16 cellular contexts compared by ENCODE assay signal in genomic region chr12:40055227-40055579, GRCh38. TPM values are rescaled to one million over a fixed set of nuclear protein-coding genes. Genes with fewer than 3 reads are reported as not detected.
DNase-seq lines count a peak whose midpoint lies in the region; ATAC-seq, FAIRE-seq and TF ChIP-seq lines count a peak whose summit lies in the region.
"Had no signal": no experiment of that assay in that cellular context is flagged by ENCODE, and none has a peak within 500 bp of the region (broad histone marks: within the 10 kb centered on the region; RNA-seq: fewer than 3 reads in every experiment).

No MANE protein-coding gene starts in this region.

- BruUV-seq in IMR-90 (replicated peaks; lab: Mats Ljungman, UMichigan) = no TSS peak

- CTCF ChIA-PET in IMR-90 (lab: Yijun Ruan, JAX) = interaction anchor here (1.0 kb wide), 1 partner anchor 14 kb away, joined by 3 read pairs; no protein-coding TSS in a partner anchor

- H3K27me3 ChIP-seq in IMR-90 (ENCODE audit: control insufficient read depth, insufficient read depth, low read length) (no peaks in the 10 kb centered on the region), astrocyte (ENCODE audit: insufficient read depth, low read length) (no peaks in the 10 kb centered on the region), hepatocyte (no peaks in the 10 kb centered on the region), skeletal muscle satellite cell (ENCODE audit: control insufficient read depth, insufficient read depth, low read length) (no peaks in the 10 kb centered on the region)
- H3K27me3 ChIP-seq: BLaER1 treated with 17β-estradiol and CSF1 and Interleukin-3, amounts not matched to agents 10 nM and 100 nM; thyroid gland had no signal

- no peak for TF ChIP-seq POLR2A in IMR-90 (IDR thresholded peaks at IDR 0.05; ENCODE audit: low read depth, low read length)

- DNase-seq in IMR-90 = peak; percentile 19
- DNase-seq in astrocyte (ENCODE audit: low read depth) = no peak
- DNase-seq in hepatocyte (ENCODE audit: low spot score) = no peak
- DNase-seq in kidney = no peak
- no peak for DNase-seq in NCI-H2171 treated with DMSO at 0.1 percent for 48 hours (lab: John Stamatoyannopoulos, UW)
- no peak for DNase-seq in SW 1271 (lab: John Stamatoyannopoulos, UW)
- no peak for DNase-seq in stimulated activated CD4-positive, alpha-beta T cell treated with anti-CD3 and anti-CD28 coated beads, Interleukin-2, amount 100 ng/mL, for 24 hours
- DNase-seq: DMS 273 treated with DMSO at 0.1 percent for 48 hours, immature natural killer cell, NCI-H187 treated with DMSO at 0.1 percent for 48 hours, thyroid gland had no signal

- H3K36me3 Mint-ChIP-seq in astrocyte (ENCODE audit: low read depth, unreplicated experiment) = no peaks in the 10 kb centered on the region
- H3K36me3 Mint-ChIP-seq: immature natural killer cell had no signal

- POLR2A ChIA-PET in IMR-90 (lab: Charles Lee; ENCODE audit: unreplicated experiment) = no interaction called here

- H3K27ac Mint-ChIP-seq in astrocyte (ENCODE audit: unreplicated experiment) = no peak overlapping the region
- H3K27ac Mint-ChIP-seq: HFFc6, immature natural killer cell had no signal

- no peak overlapping the region for H3K56ac ChIP-seq in IMR-90 (ENCODE audit: extremely low read depth, insufficient read depth, low read length)

- H3K18ac ChIP-seq in IMR-90 (ENCODE audit: low read depth, low read length) = no peak overlapping the region

- no peaks in the 10 kb centered on the region for H3K9me2 ChIP-seq in hepatocyte (replicated peaks; ENCODE audit: insufficient read depth)

- intact Hi-C loops in IMR-90 (cut with micrococcal nuclease) (no loop called here), kidney (cut with DNase I) (no loop called here)

- no peaks in the 10 kb centered on the region for H4K20me1 ChIP-seq in IMR-90 (ENCODE audit: insufficient read depth, low read length)
- H4K20me1 ChIP-seq in astrocyte (ENCODE audit: insufficient read depth, low read length) = no peaks in the 10 kb centered on the region
- H4K20me1 ChIP-seq in hepatocyte (ENCODE audit: insufficient read depth, poor library complexity, severe bottlenecking) = no peaks in the 10 kb centered on the region
- H4K20me1 ChIP-seq: BLaER1 treated with 17β-estradiol and CSF1 and Interleukin-3, amounts not matched to agents 10 nM and 100 nM had no signal

- H3K79me2 ChIP-seq in astrocyte (ENCODE audit: insufficient read depth, low read length) = no peaks in the 10 kb centered on the region
- H3K79me2 ChIP-seq in hepatocyte = peaks cover 12% of the 10 kb centered on the region

- no peak overlapping the region for H2BK120ac ChIP-seq in IMR-90 (ENCODE audit: low read depth, low read length)

- peaks cover 13% of the 10 kb centered on the region for H3K4me1 Mint-ChIP-seq in astrocyte (ENCODE audit: low read depth, unreplicated experiment)
- H3K4me1 Mint-ChIP-seq: immature natural killer cell had no signal

- no peaks in the 10 kb centered on the region for H3K79me1 ChIP-seq in IMR-90 (ENCODE audit: low read depth in 1 of 2, low read length in 2 of 2)

- no peak overlapping the region for H2AK5ac ChIP-seq in IMR-90 (ENCODE audit: low read depth, low read length)

- H3K27me3 Mint-ChIP-seq in astrocyte (ENCODE audit: low read depth, unreplicated experiment) = no peaks in the 10 kb centered on the region

- no peak overlapping the region for H3K23ac ChIP-seq in IMR-90 (ENCODE audit: low read depth, low read length)

- H4K91ac ChIP-seq in IMR-90 (ENCODE audit: insufficient read depth, low read depth, low read length) = no peak overlapping the region

- no peak overlapping the region for H3K4ac ChIP-seq in IMR-90 (ENCODE audit: low read depth, low read length)

- FAIRE-seq in astrocyte (lab: Jason Lieb, UNC) (no peak), kidney (lab: Jason Lieb, UNC) (no peak)
- FAIRE-seq: endothelial cell of umbilical vein had no signal

- no peak overlapping the region for H2AK9ac ChIP-seq in IMR-90 (replicated peaks; ENCODE audit: low read depth, low read length, poor library complexity)

- no peak overlapping the region for H2BK5ac ChIP-seq in IMR-90 (ENCODE audit: low read depth, low read length, poor library complexity, severe bottlenecking)

- H2BK15ac ChIP-seq in IMR-90 (ENCODE audit: low read depth, low read length) = no peak overlapping the region

- H3K4me3 ChIP-seq in IMR-90 (ENCODE audit: insufficient read depth, low read depth, low read length) (no peak overlapping the region), astrocyte (ENCODE audit: insufficient read depth, low read depth, low read length) (no peak overlapping the region), hepatocyte (no peak overlapping the region), skeletal muscle satellite cell (ENCODE audit: low read length) (no peak overlapping the region), kidney (ENCODE audit: low read length in 2 of 2) (no peak overlapping the region)
- H3K4me3 ChIP-seq: BLaER1 treated with 17β-estradiol and CSF1 and Interleukin-3, amounts not matched to agents 10 nM and 100 nM; thyroid gland had no signal

- H3K9me1 ChIP-seq in IMR-90 (ENCODE audit: insufficient read depth, low read length) = no peaks in the 10 kb centered on the region

- H3K27ac ChIP-seq in IMR-90 (ENCODE audit: insufficient read depth, low read length) = no peak overlapping the region
- no peak overlapping the region for H3K27ac ChIP-seq in astrocyte (ENCODE audit: low read depth, low read length)
- peak overlapping the region; percentile 42 for H3K27ac ChIP-seq in hepatocyte
- H3K27ac ChIP-seq in kidney (ENCODE audit: low read depth in 2 of 2, low read length in 2 of 2) = no peak overlapping the region
- H3K27ac ChIP-seq: BLaER1 treated with 17β-estradiol and CSF1 and Interleukin-3, amounts not matched to agents 10 nM and 100 nM; RWPE1; thyroid gland had no signal

- dilution Hi-C loops in IMR-90 (cut with HindIII; ENCODE audit: low sequenced_read_pairs, unreplicated experiment) = no loop called here

- H3K9ac ChIP-seq in IMR-90 (ENCODE audit: low read depth, low read length) (no peak overlapping the region), astrocyte (ENCODE audit: low read length) (no peak overlapping the region), skeletal muscle satellite cell (ENCODE audit: low read depth, low read length) (no peak overlapping the region), kidney (ENCODE audit: low read length in 2 of 2) (no peak overlapping the region)
- H3K9ac ChIP-seq: BLaER1 treated with 17β-estradiol and CSF1 and Interleukin-3, amounts not matched to agents 10 nM and 100 nM had no signal

- TF ChIP-seq RAD21 in IMR-90 (IDR thresholded peaks at IDR 0.05; ENCODE audit: low read length) = no peak

- in situ Hi-C loops in IMR-90 (cut with MboI; ENCODE audit: low sequenced_read_pairs) = no loop called here

- no peak overlapping the region for H4K8ac ChIP-seq in IMR-90 (ENCODE audit: low read depth in 2 of 2, low read length in 2 of 2)

- H3K4me1 ChIP-seq in IMR-90 (ENCODE audit: control insufficient read depth, insufficient read depth, low read length) = no peaks in the 10 kb centered on the region
- H3K4me1 ChIP-seq in astrocyte (ENCODE audit: insufficient read depth, low read length) = peaks cover 5% of the 10 kb centered on the region
- peaks cover 5% of the 10 kb centered on the region for H3K4me1 ChIP-seq in hepatocyte (ENCODE audit: insufficient read depth)
- peaks cover 11% of the 10 kb centered on the region for H3K4me1 ChIP-seq in skeletal muscle satellite cell (ENCODE audit: control insufficient read depth, insufficient read depth, low read length)
- H3K4me1 ChIP-seq in kidney (ENCODE audit: control insufficient read depth in 1 of 2, insufficient read depth in 1 of 2, low read depth in 1 of 2, low read length in 2 of 2) = no peaks in the 10 kb centered on the region
- H3K4me1 ChIP-seq: BLaER1 treated with 17β-estradiol and CSF1 and Interleukin-3, amounts not matched to agents 10 nM and 100 nM; thyroid gland had no signal

- H4K5ac ChIP-seq in IMR-90 (ENCODE audit: low read depth, low read length) = no peak overlapping the region

- ATAC-seq in IMR-90 (ENCODE audit: low read depth) = peak; percentile 25; the same call in 1 of the 2 replicates

- H2AFZ ChIP-seq in IMR-90 (replicated peaks; ENCODE audit: low read length, poor library complexity) (no peak overlapping the region), astrocyte (ENCODE audit: low read depth, low read length) (no peak overlapping the region), hepatocyte (no peak overlapping the region)

- H2BK20ac ChIP-seq in IMR-90 (ENCODE audit: low read depth, low read length) = no peak overlapping the region

- H3K36me3 ChIP-seq in IMR-90 (ENCODE audit: control insufficient read depth, insufficient read depth, low read length) (no peaks in the 10 kb centered on the region), astrocyte (ENCODE audit: insufficient read depth, low read length) (no peaks in the 10 kb centered on the region), hepatocyte (replicated peaks; ENCODE audit: insufficient read depth, low read depth) (no peaks in the 10 kb centered on the region), skeletal muscle satellite cell (ENCODE audit: insufficient read depth, low read length) (no peaks in the 10 kb centered on the region), kidney (ENCODE audit: control insufficient read depth in 1 of 2, insufficient read depth in 2 of 2, low read length in 2 of 2) (no peaks in the 10 kb centered on the region)
- H3K36me3 ChIP-seq: BLaER1 treated with 17β-estradiol and CSF1 and Interleukin-3, amounts not matched to agents 10 nM and 100 nM; thyroid gland had no signal

- H3K9me3 ChIP-seq in IMR-90 (ENCODE audit: control insufficient read depth, insufficient read depth, low read length) (no peaks in the 10 kb centered on the region), astrocyte (ENCODE audit: insufficient read depth, low read depth, low read length) (no peaks in the 10 kb centered on the region), hepatocyte (ENCODE audit: low read depth) (no peaks in the 10 kb centered on the region), skeletal muscle satellite cell (replicated peaks; ENCODE audit: low read length) (no peaks in the 10 kb centered on the region), kidney (ENCODE audit: control insufficient read depth in 1 of 2, low read length in 2 of 2) (no peaks in the 10 kb centered on the region)
- H3K9me3 ChIP-seq: BLaER1 treated with 17β-estradiol and CSF1 and Interleukin-3, amounts not matched to agents 10 nM and 100 nM; thyroid gland had no signal

- 0 out of 2 replicates have a peak overlapping the region, but pooled peaks have one; percentile 9 for H3K14ac ChIP-seq in IMR-90 (replicated peaks; ENCODE audit: low read depth, low read length)

- no peak overlapping the region for H3K4me3 Mint-ChIP-seq in astrocyte (ENCODE audit: unreplicated experiment)
- H3K4me3 Mint-ChIP-seq: HFFc6, immature natural killer cell had no signal

- WGBS in IMR-90 (ENCODE audit: extremely low coverage in 2 of 2, insufficient read length in 1 of 2), 2 experiments = no CpG with 5 or more reads among the region's 3 CpGs
- 55% methylated on average over 3 of the region's 3 CpGs for WGBS in hepatocyte (ENCODE audit: low lambda C conversion rate, missing lambda C conversion rate)

- peak overlapping the region; percentile 10; the same call in 1 of the 2 replicates for H3K4me2 ChIP-seq in IMR-90 (ENCODE audit: low read depth, low read length)
- peak overlapping the region; percentile 23 for H3K4me2 ChIP-seq in astrocyte (ENCODE audit: low read length)
- H3K4me2 ChIP-seq in hepatocyte = peak overlapping the region; percentile 48
- H3K4me2 ChIP-seq in skeletal muscle satellite cell (ENCODE audit: low read length) = peak overlapping the region; percentile 39
- H3K4me2 ChIP-seq: BLaER1 treated with 17β-estradiol and CSF1 and Interleukin-3, amounts not matched to agents 10 nM and 100 nM had no signal

- no peaks in the 10 kb centered on the region for H3K9me3 Mint-ChIP-seq in astrocyte (ENCODE audit: unreplicated experiment)
- H3K9me3 Mint-ChIP-seq: HFFc6, immature natural killer cell had no signal

- TF ChIP-seq CTCF in IMR-90 (conservative IDR thresholded peaks at IDR 0.05; ENCODE audit: low read depth, low read length) (no peak), astrocyte (IDR thresholded peaks at IDR 0.05; ENCODE audit: insufficient read depth, low read depth, low read length) (no peak), hepatocyte (IDR thresholded peaks at IDR 0.05; ENCODE audit: poor library complexity) (no peak), kidney (IDR thresholded peaks at IDR 0.05; ENCODE audit: borderline replicate concordance, extremely low read depth, insufficient read depth) (no peak)

RNA-seq across cellular contexts. Expression of gene SLC2A13, which starts 50.7 kb away (rescaled TPM):
- total RNA-seq in IMR-90 (2012; rRNA removed) (3.9 and 5.8 TPM in 2 replicates), astrocyte (10.2 and 10.7 TPM in 2 replicates), hepatocyte (20.0 and 21.1 TPM in 2 replicates), kidney (18.6 TPM)
- polyA plus RNA-seq in IMR-90 (2012; rRNA removed) (0.95 and 1.5 TPM in 2 replicates), hepatocyte (8.4 and 12.1 TPM in 2 replicates), kidney (ENCODE audit: insufficient read depth, low read depth, low replicate concordance) (3.9 TPM)
- 0.64 and 1.0 TPM in 2 replicates for polyA plus RNA-seq in IMR-90 (2012; cell fraction: cytosol; rRNA removed)
- polyA plus RNA-seq in IMR-90 (2012; cell fraction: nucleus; rRNA removed; ENCODE audit: low replicate concordance) = 3.0 and 3.3 TPM in 2 replicates
- 17.9 and 18.3 TPM in 2 replicates for total RNA-seq in skeletal muscle satellite cell (2012; rRNA removed)
